11 cellular contexts compared by ENCODE assay signal in the genomic region with DNA sequence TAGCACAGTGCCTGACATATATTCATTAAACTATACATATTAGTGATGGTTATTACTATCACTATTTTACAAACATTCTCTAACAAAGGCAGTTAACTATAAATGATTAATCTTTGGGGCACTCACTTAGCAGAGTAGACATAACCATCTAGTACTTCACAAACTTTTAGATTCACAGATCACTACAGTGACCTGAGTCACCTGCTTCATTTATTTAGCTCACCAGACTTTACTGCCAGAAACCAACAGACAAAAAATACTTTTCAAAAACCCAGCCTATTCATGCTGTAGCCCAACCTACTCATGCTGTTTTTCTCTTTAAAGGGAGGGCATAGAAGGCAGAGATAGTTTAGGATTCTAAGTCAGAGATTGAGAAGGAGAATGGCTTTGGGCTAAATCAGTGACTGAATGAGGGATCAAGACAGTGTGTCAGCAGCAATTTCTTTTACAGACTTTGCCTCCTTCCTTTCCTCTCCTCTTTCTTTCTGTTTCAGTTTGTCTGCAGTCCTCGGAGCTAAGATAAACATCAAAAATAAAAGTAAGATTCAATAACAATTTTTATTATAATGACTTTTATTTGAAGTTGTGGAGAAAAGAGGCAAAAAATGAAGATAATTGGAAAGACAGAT. TPM values are rescaled to one million over a fixed set of nuclear protein-coding genes. Genes with fewer than 3 reads are reported as not detected.
DNase-seq lines count a peak whose midpoint lies in the region; ATAC-seq, FAIRE-seq and TF ChIP-seq lines count a peak whose summit lies in the region.
"Had no signal": no experiment of that assay in that cellular context is flagged by ENCODE, and none has a peak within 500 bp of the region (broad histone marks: within the 10 kb centered on the region; RNA-seq: fewer than 3 reads in every experiment).

No MANE protein-coding gene starts in this region.

- BruUV-seq in GM12878 (replicated peaks; lab: Mats Ljungman, UMichigan): no TSS peak

- no peak for TF ChIP-seq RAD21 in GM12878 (IDR thresholded peaks at IDR 0.05; ENCODE audit: insufficient read depth, low read depth, low read length)

- H3K4me3 ChIP-seq in GM12878: peak overlapping the region; percentile 38

- RAD21 ChIA-PET in GM12878 (lab: Charles Lee; ENCODE audit: unreplicated experiment): interaction anchor here (1.0 to 1.6 kb wide), 3 partner anchors 10 to 34 kb away, joined by 3 to 7 read pairs (median 4); partner anchors contain the start of gene PDE5A

- H3K27me3 Mint-ChIP-seq in nephron (ENCODE audit: low read depth) (no peaks in the 10 kb centered on the region), progenitor cell of endocrine pancreas (no peaks in the 10 kb centered on the region)

- H3K27me3 ChIP-seq in GM12878 (replicated peaks in 1 of 2; ENCODE audit: control insufficient read depth in 2 of 2, insufficient read depth in 2 of 2, low read length in 1 of 2): no peaks in the 10 kb centered on the region

- H3K27ac ChIP-seq in GM12878 (ENCODE audit: control insufficient read depth, insufficient read depth): peak overlapping the region; percentile 55
- H3K27ac ChIP-seq: C4-2B, epithelial cell of prostate had no signal

- H3K36me3 Mint-ChIP-seq in nephron (ENCODE audit: low read depth): no peaks in the 10 kb centered on the region
- H3K36me3 Mint-ChIP-seq in activated naive CD4-positive, alpha-beta T cell treated with anti-CD3 and anti-CD28 coated beads, Interleukin-2, amount 50 U/mL, for 72 hours: no peaks in the 10 kb centered on the region
- H3K36me3 Mint-ChIP-seq in progenitor cell of endocrine pancreas (ENCODE audit: insufficient read depth): no peaks in the 10 kb centered on the region

- POLR2A ChIA-PET in GM12878 (lab: Charles Lee): interaction anchor here (1.2 kb wide), 1 partner anchor 27 kb away, joined by 3 read pairs; no protein-coding TSS in a partner anchor

- H3K9me3 ChIP-seq in GM12878 (replicated peaks; ENCODE audit: control insufficient read depth, insufficient read depth, low read length): no peaks in the 10 kb centered on the region

- WGBS in GM12878 (ENCODE audit: insufficient coverage, insufficient replicate concordance, low lambda C conversion rate, missing lambda C conversion rate): 44% methylated on average over 1 of the region's 1 CpG

- peaks cover 3% of the 10 kb centered on the region; the same call in 1 of the 2 replicates for H3K4me1 ChIP-seq in GM12878 (ENCODE audit: control insufficient read depth, insufficient read depth, low read length)

- H3K79me2 ChIP-seq in GM12878 (ENCODE audit: control insufficient read depth, insufficient read depth, low read length): no peaks in the 10 kb centered on the region

- TF ChIP-seq CTCF in GM12878 (IDR thresholded peaks at IDR 0.05 in 2 of 3, conservative IDR thresholded peaks at IDR 0.05 in 1 of 3; ENCODE audit: control insufficient read depth in 2 of 3, extremely low read depth in 1 of 3, insufficient read depth in 1 of 3, low read depth in 3 of 3, low read length in 3 of 3) (no peak), nephron (IDR thresholded peaks at IDR 0.05; ENCODE audit: unreplicated experiment in 3 of 3) (no peak), progenitor cell of endocrine pancreas (IDR thresholded peaks at IDR 0.05; ENCODE audit: unreplicated experiment) (no peak)

- FAIRE-seq in GM12878 (lab: Jason Lieb, UNC) (no peak), GM12892 (lab: Jason Lieb, UNC) (no peak)

- H3K36me3 ChIP-seq in GM12878 (ENCODE audit: control insufficient read depth in 2 of 2, insufficient read depth in 2 of 2, low read length in 1 of 2): no peaks in the 10 kb centered on the region

- no peak for TF ChIP-seq EP300 in GM12878 (IDR thresholded peaks at IDR 0.05; ENCODE audit: borderline replicate concordance in 1 of 2, control insufficient read depth in 1 of 2, low read depth in 2 of 2, low read length in 2 of 2)

- intact Hi-C loops in GM12878 (cut with micrococcal nuclease; ENCODE audit: unreplicated experiment): no loop called here

- TF ChIP-seq POLR2A in GM12878 (IDR thresholded peaks at IDR 0.05; ENCODE audit: low read depth, low read length) (no peak), GM12892 (IDR thresholded peaks at IDR 0.05; ENCODE audit: low read depth, low read length) (no peak)

- H3K4me1 Mint-ChIP-seq in nephron (peaks cover 44% of the 10 kb centered on the region), progenitor cell of endocrine pancreas (ENCODE audit: low read depth) (peaks cover 15% of the 10 kb centered on the region)

- DNase-seq in GM12878 (ENCODE audit: low read depth, low spot score) (no peak), AG08395 (ENCODE audit: low spot score) (no peak), GM12892 (ENCODE audit: insufficient read length) (no peak), progenitor cell of endocrine pancreas (ENCODE audit: low spot score, unreplicated experiment) (no peak)
- no peak for DNase-seq in activated naive CD4-positive, alpha-beta T cell treated with anti-CD3 and anti-CD28 coated beads, Interleukin-2, amount 50 U/mL, for 72 hours (ENCODE audit: low spot score in 2 of 2)
- DNase-seq: anterior cingulate cortex had no signal

- peak; percentile 57 for ATAC-seq in GM18867 (IDR thresholded peaks at IDR 0.05; ENCODE audit: unreplicated experiment)
- ATAC-seq in HG02798 (IDR thresholded peaks at IDR 0.05; ENCODE audit: poor library complexity, unreplicated experiment): peak; percentile 61
- peak; percentile 79 for ATAC-seq in GM12878
- no peak for ATAC-seq in activated naive CD4-positive, alpha-beta T cell treated with anti-CD3 and anti-CD28 coated beads, Interleukin-2, amount 50 U/mL, for 72 hours

- H3K4me3 Mint-ChIP-seq in nephron (peak overlapping the region in 2 of 3 experiments; percentile 14 to 16), progenitor cell of endocrine pancreas (ENCODE audit: low read depth) (no peak overlapping the region)

- H3K9me3 Mint-ChIP-seq in nephron (no peaks in the 10 kb centered on the region), progenitor cell of endocrine pancreas (ENCODE audit: low read depth) (no peaks in the 10 kb centered on the region)
- no peaks in the 10 kb centered on the region for H3K9me3 Mint-ChIP-seq in activated naive CD4-positive, alpha-beta T cell treated with anti-CD3 and anti-CD28 coated beads, Interleukin-2, amount 50 U/mL, for 72 hours

- SMC1A ChIA-PET in GM12878 (lab: Charles Lee; ENCODE audit: uncharacterized antibody, unreplicated experiment): interaction anchor here (0.9 to 1.4 kb wide), 4 partner anchors 9 to 35 kb away, joined by 3 to 8 read pairs (median 4); partner anchors contain the start of gene PDE5A

- in situ Hi-C loops in GM12878 (cut with MboI): no loop called here

- H4K20me1 ChIP-seq in GM12878 (ENCODE audit: control insufficient read depth, insufficient read depth): no peaks in the 10 kb centered on the region

- CTCF ChIA-PET in GM12878 (lab: Yijun Ruan, JAX): interaction anchor here (1.7 kb wide), 1 partner anchor 34 kb away, joined by 7 read pairs; the partner anchor contains the start of gene PDE5A

- peak overlapping the region; percentile 56 for H3K4me2 ChIP-seq in GM12878 (ENCODE audit: control insufficient read depth, insufficient read depth)

- no peak overlapping the region; the same call in 1 of the 2 replicates for H3K9ac ChIP-seq in GM12878 (ENCODE audit: control insufficient read depth, insufficient read depth, low read length)

- H2AFZ ChIP-seq in GM12878 (ENCODE audit: control insufficient read depth, low read depth, low read length): peak overlapping the region; percentile 68

- peak overlapping the region; percentile 79 to 89 (median 87) for H3K27ac Mint-ChIP-seq in nephron
- H3K27ac Mint-ChIP-seq in activated naive CD4-positive, alpha-beta T cell treated with anti-CD3 and anti-CD28 coated beads, Interleukin-2, amount 50 U/mL, for 72 hours: no peak overlapping the region
- no peak overlapping the region for H3K27ac Mint-ChIP-seq in progenitor cell of endocrine pancreas

TF ChIP-seq in GM12878, 131 proteins besides CTCF, POLR2A, EP300 and RAD21 (continues in another document):
- TF ChIP-seq CREB1 (IDR thresholded peaks at IDR 0.05; ENCODE audit: low read depth) (no peak), NRF1 (conservative IDR thresholded peaks at IDR 0.05; ENCODE audit: low read depth, low read length) (no peak), PAX8 (IDR thresholded peaks at IDR 0.05) (no peak)

RNA-seq across cellular contexts. Expression of gene PDE5A, which starts 34.7 kb away (rescaled TPM):
- total RNA-seq in GM12878 (2013; cell fraction: nucleolus; rRNA removed): 0.50 and 0.93 TPM in 2 replicates
- 0.27 TPM in 1 of 2 replicates, not detected in the other for total RNA-seq in GM12878 (2014; rRNA removed)
- 0.13 TPM in 1 of 2 replicates, not detected in the other for total RNA-seq in GM12878 (2014; rRNA removed; fragmentation: Illumina TruSeq; extraction: Trizol)
- total RNA-seq in GM12878 (2021): 0.26 and 0.27 TPM in 2 replicates
- polyA plus RNA-seq in GM12878 (2011; ENCODE audit: low read depth): 6.0 TPM
- 0.12 and 0.24 TPM in 2 replicates for polyA plus RNA-seq in GM12878 (2011; rRNA removed)
- polyA plus RNA-seq in GM12878 (2011; cell fraction: cytosol; rRNA removed): 0.05 and 0.10 TPM in 2 replicates
- polyA plus RNA-seq in GM12878 (2011; cell fraction: nucleus; rRNA removed): 0.10 and 0.18 TPM in 2 replicates
- 1.2 TPM in 2 replicates for polyA plus RNA-seq in GM12878 (2012)
- under 0.01 TPM in 1 of 2 replicates, not detected in the other for polyA plus RNA-seq in GM12878 (2014; fragmentation: Illumina TruSeq; extraction: Trizol)
- 1 to 10 TPM in 1 of 2 experiments, under 1 TPM in 1; 0.62 to 1.6 TPM for polyA plus RNA-seq in GM12878 (2014; fragmentation: Nextera tagmentation; extraction: Ambion mirVana)
- 0.01 TPM in 1 of 2 replicates, not detected in the other for polyA plus RNA-seq in GM12878 (2014; rRNA removed)
- 1 to 10 TPM; 2.2 to 3.9 TPM for polyA plus RNA-seq in GM12878 (2016; fragmentation: Nextera tagmentation; extraction: Ambion mirVana)
- 0.07 and 0.26 TPM in 2 replicates for polyA minus RNA-seq in GM12878 (2011; rRNA and poly(A)+ RNA removed)
- not detected in 2 replicates for polyA minus RNA-seq in GM12878 (2011; cell fraction: cytosol; rRNA and poly(A)+ RNA removed)
- 0.48 and 0.77 TPM in 2 replicates for polyA minus RNA-seq in GM12878 (2011; cell fraction: nucleus; rRNA and poly(A)+ RNA removed)
- total RNA-seq in activated naive CD4-positive, alpha-beta T cell treated with anti-CD3 and anti-CD28 coated beads, Interleukin-2, amount 50 U/mL, for 72 hours: under 1 TPM; 0.66 to 0.80 TPM
- polyA plus RNA-seq in GM12892 (2012; ENCODE audit: missing spikeins): 2.9 TPM
- total RNA-seq in progenitor cell of endocrine pancreas: 44.6 and 51.9 TPM in 2 replicates

Comparison
In these comparisons a context has a peak if more than half of its experiments do, and no peak if none do; other contexts are left out.
1. ATAC-seq: peak in GM18867 (single experiment), HG02798 (single experiment) and GM12878 (single experiment); none in activated naive CD4-positive, alpha-beta T cell treated with anti-CD3 and anti-CD28 coated beads, Interleukin-2, amount 50 U/mL, for 72 hours (0 of 2).
2. H3K27ac Mint-ChIP-seq: peak in nephron (3 of 3); none in activated naive CD4-positive, alpha-beta T cell treated with anti-CD3 and anti-CD28 coated beads, Interleukin-2, amount 50 U/mL, for 72 hours (0 of 2) and progenitor cell of endocrine pancreas (single experiment).
3. RNA of gene PDE5A, which starts 34.7 kb away (total RNA-seq): 44.6 to 51.9 TPM in progenitor cell of endocrine pancreas; 0.66 to 0.80 TPM in activated naive CD4-positive, alpha-beta T cell treated with anti-CD3 and anti-CD28 coated beads, Interleukin-2, amount 50 U/mL, for 72 hours and 0.13 to 0.93 TPM in GM12878; every median in the first group is over 10 times any median in the second.